In genomic region chr3:178385280-178385952, GRCh38 we compare ENCODE assay signal across 7 cellular contexts.
A peak's percentile ranks its signal among the peaks of the same experiment; 100 is the strongest.
DNase-seq lines count a peak whose midpoint lies in the region; ATAC-seq and TF ChIP-seq lines count a peak whose summit lies in the region.

No MANE protein-coding gene starts in this region.

- H3K27me3 Mint-ChIP-seq in WTC11 (ENCODE audit: low read depth), result no peaks in the 10 kb centered on the region

- POLR2A ChIA-PET in WTC11 (lab: Charles Lee), result interaction anchor here (1.0 kb wide), 1 partner anchor 1447 kb away, joined by 3 read pairs; no protein-coding TSS in a partner anchor

- TF ChIP-seq CTCF in WTC11 (IDR thresholded peaks at IDR 0.05), result peak; percentile 44; the same call in 1 of the 2 replicates

- peaks cover 30% of the 10 kb centered on the region for H3K4me1 Mint-ChIP-seq in WTC11

- ATAC-seq in GM21390 (IDR thresholded peaks at IDR 0.05; ENCODE audit: unreplicated experiment) (peak; percentile 60), WTC11 (peak; percentile 68), HG02981 (IDR thresholded peaks at IDR 0.05; ENCODE audit: unreplicated experiment) (no peak)

- intact Hi-C loops in head of caudate nucleus (cut with DNase I), result no loop called here

- H3K27me3 ChIP-seq in rectal smooth muscle tissue (ENCODE audit: control insufficient read depth, insufficient read depth, low read length), result no peaks in the 10 kb centered on the region

- peaks cover 17% of the 10 kb centered on the region for H3K4me1 ChIP-seq in rectal smooth muscle tissue (ENCODE audit: control insufficient read depth, insufficient read depth, low read length)

- peak overlapping the region; percentile 70 for H3K27ac ChIP-seq in rectal smooth muscle tissue (ENCODE audit: low read depth, low read length)

- no peaks in the 10 kb centered on the region for H3K36me3 ChIP-seq in rectal smooth muscle tissue (ENCODE audit: control insufficient read depth, insufficient read depth, low read length)

- no peaks in the 10 kb centered on the region for H3K36me3 Mint-ChIP-seq in WTC11

- CTCF ChIA-PET in WTC11 (lab: Charles Lee), result interaction anchor here (0.6 to 1.4 kb wide), 10 partner anchors 14 to 1871 kb away, joined by 3 to 6 read pairs (median 3); no protein-coding TSS in a partner anchor

- H3K9ac ChIP-seq in rectal smooth muscle tissue (ENCODE audit: low read length), result no peak overlapping the region

- DNase-seq in DMS53 treated with DMSO at 0.1 percent for 48 hours (lab: John Stamatoyannopoulos, UW; ENCODE audit: unreplicated experiment) (peak; percentile 42), NCI-H1436 (lab: John Stamatoyannopoulos, UW) (peak; percentile 56), WTC11 (ENCODE audit: low spot score) (no peak), head of caudate nucleus (peak in 37 of 42 donors; percentile 10 to 85 (median 47))

- H3K4me3 ChIP-seq in rectal smooth muscle tissue (ENCODE audit: low read length), result no peak overlapping the region

- H3K27ac Mint-ChIP-seq in WTC11, result no peak overlapping the region

- no peak overlapping the region for H3K4me3 Mint-ChIP-seq in WTC11

- H3K9me3 Mint-ChIP-seq in WTC11, result no peaks in the 10 kb centered on the region

TF ChIP-seq in WTC11, 78 proteins besides CTCF, POLR2A, EP300 and RAD21:
- no peak for TF ChIP-seq ATF2 (CRISPR knock-in tag; IDR thresholded peaks at IDR 0.05; ENCODE audit: borderline replicate concordance, low read depth)
- no peak for TF ChIP-seq JUN (CRISPR knock-in tag; IDR thresholded peaks at IDR 0.05)
- TF ChIP-seq STAT6 (CRISPR knock-in tag; conservative IDR thresholded peaks at IDR 0.05; ENCODE audit: low read depth), result no peak
- TF ChIP-seq E2F4 (CRISPR knock-in tag; IDR thresholded peaks at IDR 0.05; ENCODE audit: borderline replicate concordance, low read depth), result no peak
- TF ChIP-seq ZNF219 (CRISPR knock-in tag; IDR thresholded peaks at IDR 0.05; ENCODE audit: borderline replicate concordance), result no peak
- no peak for TF ChIP-seq ZNF423 (CRISPR knock-in tag; IDR thresholded peaks at IDR 0.05)
- TF ChIP-seq RORB (CRISPR knock-in tag; IDR thresholded peaks at IDR 0.05), result no peak
- no peak for TF ChIP-seq ZNF121 (CRISPR knock-in tag; IDR thresholded peaks at IDR 0.05)
- no peak for TF ChIP-seq ZNF138 (CRISPR knock-in tag; conservative IDR thresholded peaks at IDR 0.05)
- TF ChIP-seq E2F1 (CRISPR knock-in tag; IDR thresholded peaks at IDR 0.05), result no peak
- TF ChIP-seq, protein P1, sequence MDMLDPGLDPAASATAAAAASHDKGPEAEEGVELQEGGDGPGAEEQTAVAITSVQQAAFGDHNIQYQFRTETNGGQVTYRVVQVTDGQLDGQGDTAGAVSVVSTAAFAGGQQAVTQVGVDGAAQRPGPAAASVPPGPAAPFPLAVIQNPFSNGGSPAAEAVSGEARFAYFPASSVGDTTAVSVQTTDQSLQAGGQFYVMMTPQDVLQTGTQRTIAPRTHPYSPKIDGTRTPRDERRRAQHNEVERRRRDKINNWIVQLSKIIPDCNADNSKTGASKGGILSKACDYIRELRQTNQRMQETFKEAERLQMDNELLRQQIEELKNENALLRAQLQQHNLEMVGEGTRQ (CRISPR knock-in tag; IDR thresholded peaks at IDR 0.05), result no peak
